Comparison of ENCODE assay signal across 27 cellular contexts in genomic region chr4:8722556-8722955, GRCh38.
"Had no signal": no experiment of that assay in that cellular context is flagged by ENCODE, and none has a peak within 500 bp of the region (broad histone marks: within the 10 kb centered on the region; RNA-seq: fewer than 3 reads in every experiment).

No MANE protein-coding gene starts in this region.

- H3K4me3 Mint-ChIP-seq: effector memory CD8-positive, alpha-beta T cell; immature natural killer cell; memory B cell; naive B cell; nephron progenitor cell; stimulated activated memory B cell treated with anti-CD40 and anti-IgM and Interleukin-4, amounts not matched to agents 10 μg/mL and 1 μg/mL and 100 μg/mL, for 72 hours had no signal

- FAIRE-seq: keratinocyte, urothelium cell line had no signal

- H3K27ac ChIP-seq: coronary artery, esophagus squamous epithelium, heart right ventricle, left ventricle myocardium inferior, ovary, psoas muscle, sigmoid colon, thoracic aorta, tibial nerve, upper lobe of left lung had no signal

- H3K9me3 ChIP-seq: mucosa of descending colon, ovary, psoas muscle, sigmoid colon, thoracic aorta, upper lobe of left lung had no signal

- H3K4me1 ChIP-seq: esophagus squamous epithelium, heart right ventricle, left ventricle myocardium inferior, psoas muscle, sigmoid colon, tibial nerve, upper lobe of left lung had no signal

- H3K36me3 Mint-ChIP-seq: immature natural killer cell; naive B cell; stimulated activated memory B cell treated with anti-CD40 and anti-IgM and Interleukin-4, amounts not matched to agents 10 μg/mL and 1 μg/mL and 100 μg/mL, for 72 hours had no signal

- H3K27ac Mint-ChIP-seq: effector memory CD8-positive, alpha-beta T cell; immature natural killer cell; memory B cell; nephron progenitor cell; stimulated activated memory B cell treated with anti-CD40 and anti-IgM and Interleukin-4, amounts not matched to agents 10 μg/mL and 1 μg/mL and 100 μg/mL, for 72 hours had no signal

- ATAC-seq: effector memory CD8-positive, alpha-beta T cell; mucosa of descending colon; psoas muscle; right cardiac atrium; stimulated activated memory B cell treated with anti-CD40 and anti-IgM and Interleukin-4, amounts not matched to agents 10 μg/mL and 1 μg/mL and 100 μg/mL, for 72 hours; stimulated activated naive CD8-positive, alpha-beta T cell treated with anti-CD3 and anti-CD28 coated beads, Interleukin-15, Interleukin-2, amounts not matched to agents 100 U/mL and 50 U/mL, for 24 hours had no signal

- H3K27me3 Mint-ChIP-seq: stimulated activated memory B cell treated with anti-CD40 and anti-IgM and Interleukin-4, amounts not matched to agents 10 μg/mL and 1 μg/mL and 100 μg/mL, for 72 hours had no signal

- H3K9me3 Mint-ChIP-seq: immature natural killer cell had no signal

- H3K4me3 ChIP-seq: coronary artery, esophagus squamous epithelium, heart right ventricle, left ventricle myocardium inferior, lung, mucosa of descending colon, ovary, psoas muscle, sigmoid colon, thoracic aorta, tibial nerve, upper lobe of left lung had no signal

- H3K27me3 ChIP-seq: ovary had no signal

- DNase-seq: effector memory CD8-positive, alpha-beta T cell; erythroblast; esophagus squamous epithelium; foreskin melanocyte; heart right ventricle; hippocampal formation; immature natural killer cell; left ventricle myocardium inferior; naive B cell; nephron progenitor cell; nucleus accumbens; right cardiac atrium; stimulated activated CD4-positive, alpha-beta T cell treated with anti-CD3 and anti-CD28 coated beads, Interleukin-4, amount 100 ng/mL, for 4 hours; stimulated activated naive CD8-positive, alpha-beta T cell treated with anti-CD3 and anti-CD28 coated beads, Interleukin-15, Interleukin-2, amounts not matched to agents 100 U/mL and 50 U/mL, for 24 hours had no signal

- H3K36me3 ChIP-seq: esophagus squamous epithelium, heart right ventricle, left ventricle myocardium inferior, ovary, sigmoid colon, thoracic aorta, tibial nerve, upper lobe of left lung had no signal

- H3K4me1 Mint-ChIP-seq: memory B cell; naive B cell; stimulated activated memory B cell treated with anti-CD40 and anti-IgM and Interleukin-4, amounts not matched to agents 10 μg/mL and 1 μg/mL and 100 μg/mL, for 72 hours had no signal
